In the genomic region with DNA sequence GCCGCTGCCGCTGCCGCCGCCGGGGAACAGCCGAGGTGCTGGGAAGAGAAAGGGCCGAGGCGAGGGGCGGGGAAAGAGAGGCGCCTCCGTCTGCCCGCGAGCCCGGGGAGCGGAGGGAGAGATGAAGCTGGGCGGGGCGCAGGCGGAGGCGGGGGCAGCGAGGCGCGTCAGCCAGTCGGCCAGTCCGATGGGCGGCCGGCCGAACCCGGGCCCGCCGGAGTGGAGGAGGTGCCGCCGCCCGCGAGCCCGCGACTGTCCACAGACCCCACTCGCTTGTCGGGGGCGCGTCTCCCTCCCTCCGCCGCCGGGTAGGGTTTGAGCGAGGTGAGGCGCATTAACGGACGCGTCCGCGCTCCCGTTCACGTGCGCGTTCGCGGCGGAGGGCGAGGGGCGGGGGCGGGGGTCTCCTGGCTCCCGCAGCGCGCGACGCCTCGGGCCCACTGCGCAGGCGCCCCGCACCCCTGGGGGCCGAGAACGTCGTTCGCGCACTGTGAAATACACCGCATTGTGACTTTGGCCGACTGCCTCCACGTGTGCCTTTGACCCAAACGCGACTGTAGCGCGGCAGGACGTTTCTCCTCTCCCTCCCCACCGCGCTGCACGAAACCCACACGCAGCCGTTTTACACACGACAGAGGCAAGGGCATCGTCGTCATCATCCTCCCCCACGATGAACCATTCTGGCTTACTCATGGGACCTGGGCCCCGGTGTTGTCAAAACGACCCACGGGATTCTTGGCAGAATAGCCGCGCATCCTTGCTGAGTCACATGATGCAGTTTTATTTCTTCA, we compare ENCODE assay signal across 8 cellular contexts. TPM values are rescaled to one million over a fixed set of nuclear protein-coding genes. Genes with fewer than 3 reads are reported as not detected.
A peak's percentile ranks its signal among the peaks of the same experiment; 100 is the strongest.
DNase-seq lines count a peak whose midpoint lies in the region; ATAC-seq, FAIRE-seq and TF ChIP-seq lines count a peak whose summit lies in the region.

A gene (minus strand): TSS at position 92 of the 791 bp plus-strand sequence. CDS start 148 bp downstream, outside the sequence.

- POLR2A ChIA-PET in K562 (lab: Yijun Ruan, JAX), result no interaction called here

- no peak for TF ChIP-seq EP300 in K562 (IDR thresholded peaks at IDR 0.05; ENCODE audit: low read length)

- FAIRE-seq in K562 (lab: Jason Lieb, UNC), result no peak

- peak; percentile 2 for DNase-seq in COLO829 (ENCODE audit: low spot score)
- peak; percentile 3 for DNase-seq in SKM-1 (lab: John Stamatoyannopoulos, UW; ENCODE audit: unreplicated experiment)
- DNase-seq in K562 (ENCODE audit: extremely low read depth in 1 of 4, low spot score in 3 of 4), result peak; percentile 38 to 44 (median 40)
- DNase-seq in smooth muscle cell of the brain vasculature (ENCODE audit: low read depth, low spot score), result peak; percentile 17
- DNase-seq in SIG-M5 treated with dmso at 0.1 percent for 504 hours (lab: John Stamatoyannopoulos, UW; ENCODE audit: unreplicated experiment), result no peak
- DNase-seq in HuH-7 (ENCODE audit: low spot score), result no peak

- H3K9ac ChIP-seq in K562 (ENCODE audit: insufficient read depth in 1 of 2, low read depth in 2 of 2, low read length in 2 of 2) (no peak within 1 kb of the TSS), iPS-20b (ENCODE audit: low read depth, low read length) (peak within 1 kb of the TSS; percentile 63; the same call in 1 of the 2 replicates)

- TF ChIP-seq CTCF in K562 (IDR thresholded peaks at IDR 0.05 in 2 of 3, conservative IDR thresholded peaks at IDR 0.05 in 1 of 3; ENCODE audit: insufficient read depth in 2 of 3, low read depth in 1 of 3, low read length in 3 of 3), result no peak

- peaks cover 0 to 10% of the 10 kb centered on the region in 2 experiments; a peak in 1 of 5 replicates for H3K4me1 ChIP-seq in K562 (replicated peaks in 1 of 2; ENCODE audit: control insufficient read depth in 2 of 2, insufficient read depth in 2 of 2, low read length in 2 of 2)
- no peaks in the 10 kb centered on the region; the same call in 1 of the 2 replicates for H3K4me1 ChIP-seq in iPS-20b (ENCODE audit: insufficient read depth, low read length)

- WGBS in K562 (ENCODE audit: insufficient coverage, low coverage, missing lambda C conversion rate), result 30% methylated on average over 9 of the region's 96 CpGs

- no peaks in the 10 kb centered on the region for H3K79me2 ChIP-seq in K562 (ENCODE audit: control insufficient read depth, insufficient read depth, low read length)

- H3K36me3 ChIP-seq in K562 (ENCODE audit: control insufficient read depth, insufficient read depth, low read length) (no peaks in the 10 kb centered on the region), iPS-20b (ENCODE audit: insufficient read depth, low read depth, low read length) (peaks cover 1% of the 10 kb centered on the region; the same call in 1 of the 2 replicates)

- no TSS peak for BruUV-seq in K562 (replicated peaks; lab: Mats Ljungman, UMichigan)

- H3K9me3 ChIP-seq in K562 (replicated peaks; ENCODE audit: control insufficient read depth, insufficient read depth, low read depth, low read length) (no peaks in the 10 kb centered on the region), iPS-20b (ENCODE audit: insufficient read depth, low read depth, low read length) (no peaks in the 10 kb centered on the region)

- H3K4me3 ChIP-seq in K562 (peak within 1 kb of the TSS; percentile 29), iPS-20b (ENCODE audit: low read length) (peak within 1 kb of the TSS; percentile 80)

- CTCF ChIA-PET in K562 (lab: Yijun Ruan, JAX; ENCODE audit: low intra/inter-chr PET ratio), result no interaction called here

- H3K9me1 ChIP-seq in K562 (ENCODE audit: control insufficient read depth, insufficient read depth, low read length), result no peaks in the 10 kb centered on the region

- peak; percentile 80 for ATAC-seq in HG02678 (IDR thresholded peaks at IDR 0.05; ENCODE audit: unreplicated experiment)
- ATAC-seq in K562, result peak; percentile 92

- H3K27me3 ChIP-seq in K562 (ENCODE audit: control insufficient read depth in 2 of 2, insufficient read depth in 2 of 2, low read length in 2 of 2) (no peaks in the 10 kb centered on the region), iPS-20b (ENCODE audit: insufficient read depth, low read length) (peaks cover 3% of the 10 kb centered on the region; the same call in 1 of the 2 replicates)

- no peak within 1 kb of the TSS for H3K27ac ChIP-seq in K562 (ENCODE audit: extremely low read depth, low read depth, low read length)
- no peak within 1 kb of the TSS for H3K27ac ChIP-seq in iPS-20b (ENCODE audit: low read length)

- in situ Hi-C loops in K562 (cut with MboI), result no loop called here

- intact Hi-C loops in K562 (cut with micrococcal nuclease), result no loop called here

- no peaks in the 10 kb centered on the region for H4K20me1 ChIP-seq in K562 (replicated peaks; ENCODE audit: control insufficient read depth, insufficient read depth, low read length)

- peak within 1 kb of the TSS; percentile 44; the same call in 1 of the 2 replicates for H2AFZ ChIP-seq in K562 (ENCODE audit: low read depth, low read length)

- peak within 1 kb of the TSS; percentile 46; the same call in 1 of the 2 replicates for H3K4me2 ChIP-seq in K562 (ENCODE audit: insufficient read depth, low read length)

- no peak for TF ChIP-seq POLR2A in K562 (conservative IDR thresholded peaks at IDR 0.05)

- TF ChIP-seq RAD21 in K562 (CRISPR knock-in tag; conservative IDR thresholded peaks at IDR 0.05 in 1 of 2, IDR thresholded peaks at IDR 0.05 in 1 of 2), result no peak

TF ChIP-seq in K562, 482 proteins besides CTCF, POLR2A, EP300 and RAD21:
- TF ChIP-seq KDM1A (IDR thresholded peaks at IDR 0.05) (no peak), NRF1 (conservative IDR thresholded peaks at IDR 0.05 in 1 of 2, IDR thresholded peaks at IDR 0.05 in 1 of 2) (peak in 1 of 2 experiments; percentile 54; a peak in 3 of 4 replicates), KAT7 (CRISPR knock-in tag; IDR thresholded peaks at IDR 0.05; ENCODE audit: borderline replicate concordance) (no peak), L3MBTL2 (IDR thresholded peaks at IDR 0.05) (peak; percentile 22; the same call in 1 of the 2 replicates)
- TF ChIP-seq, protein P1, sequence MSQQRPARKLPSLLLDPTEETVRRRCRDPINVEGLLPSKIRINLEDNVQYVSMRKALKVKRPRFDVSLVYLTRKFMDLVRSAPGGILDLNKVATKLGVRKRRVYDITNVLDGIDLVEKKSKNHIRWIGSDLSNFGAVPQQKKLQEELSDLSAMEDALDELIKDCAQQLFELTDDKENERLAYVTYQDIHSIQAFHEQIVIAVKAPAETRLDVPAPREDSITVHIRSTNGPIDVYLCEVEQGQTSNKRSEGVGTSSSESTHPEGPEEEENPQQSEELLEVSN (IDR thresholded peaks at IDR 0.05; ENCODE audit: borderline replicate concordance in 1 of 2, extremely low read depth in 1 of 2, insufficient read depth in 1 of 2, insufficient read length in 1 of 2, low read depth in 1 of 2, low read length in 1 of 2, poor library complexity in 1 of 2, severe bottlenecking in 1 of 2), result peak; percentile 15 to 50

RNA-seq across cellular contexts. Expression of the gene that starts here (rescaled TPM):
- not detected in 2 replicates for total RNA-seq in K562 (2011; cell fraction: chromatin; rRNA removed; ENCODE audit: low replicate concordance)
- total RNA-seq in K562 (2011; cell fraction: nucleolus; rRNA removed), result not detected in 2 replicates
- not detected in 2 replicates for total RNA-seq in K562 (2011; cell fraction: nucleoplasm; rRNA removed)
- total RNA-seq in K562 (2014; rRNA removed), result 0.12 TPM in 1 of 2 replicates, not detected in the other
- 0.13 and 0.15 TPM in 2 replicates for total RNA-seq in K562 (2014; rRNA removed; fragmentation: Illumina TruSeq; extraction: Trizol)
- 0.04 TPM in 1 of 2 replicates, not detected in the other for total RNA-seq in K562 (2015; rRNA removed; fragmentation: Illumina TruSeq; extraction: Trizol)
- total RNA-seq in K562 (2021), result 0.09 and 0.11 TPM in 2 replicates
- 0.04 TPM in 1 of 2 replicates, not detected in the other for polyA plus RNA-seq in K562 (2011; rRNA removed)
- not detected in 2 replicates for polyA plus RNA-seq in K562 (2011; cell fraction: cytosol; rRNA removed)
- 0.09 TPM in 1 of 2 replicates, not detected in the other for polyA plus RNA-seq in K562 (2011; cell fraction: nucleus; rRNA removed)
- 0.05 TPM in 1 of 2 replicates, not detected in the other for polyA plus RNA-seq in K562 (2012)
- 0.19 and 0.21 TPM in 2 replicates for polyA plus RNA-seq in K562 (2014; fragmentation: Illumina TruSeq; extraction: Trizol)
- under 1 TPM in 1 of 2 experiments, not detected in 1; 0.01 TPM for polyA plus RNA-seq in K562 (2014; fragmentation: Nextera tagmentation; extraction: Ambion mirVana)
- 0.16 TPM in 1 of 2 replicates, not detected in the other for polyA plus RNA-seq in K562 (2014; rRNA removed)
- 0.07 TPM in 1 of 2 replicates, not detected in the other for polyA minus RNA-seq in K562 (2011; rRNA and poly(A)+ RNA removed)
- not detected in 2 replicates for polyA minus RNA-seq in K562 (2011; cell fraction: cytosol; rRNA and poly(A)+ RNA removed)
- polyA minus RNA-seq in K562 (2011; cell fraction: nucleus; rRNA and poly(A)+ RNA removed), result not detected in 2 replicates

Comparison
In these comparisons a context has a peak if more than half of its experiments do, and no peak if none do; other contexts are left out.
1. Peak in DNase-seq, ATAC-seq, H3K4me3 ChIP-seq and H3K4me2 ChIP-seq in K562; RNA of the gene not detected or under 1 TPM.
2. DNase-seq: peak in COLO829 (single experiment), SKM-1 (single experiment) and smooth muscle cell of the brain vasculature (single experiment); none in SIG-M5 treated with dmso at 0.1 percent for 504 hours (single experiment) and HuH-7 (single experiment).